14 cellular contexts compared by ENCODE assay signal in the genomic region with DNA sequence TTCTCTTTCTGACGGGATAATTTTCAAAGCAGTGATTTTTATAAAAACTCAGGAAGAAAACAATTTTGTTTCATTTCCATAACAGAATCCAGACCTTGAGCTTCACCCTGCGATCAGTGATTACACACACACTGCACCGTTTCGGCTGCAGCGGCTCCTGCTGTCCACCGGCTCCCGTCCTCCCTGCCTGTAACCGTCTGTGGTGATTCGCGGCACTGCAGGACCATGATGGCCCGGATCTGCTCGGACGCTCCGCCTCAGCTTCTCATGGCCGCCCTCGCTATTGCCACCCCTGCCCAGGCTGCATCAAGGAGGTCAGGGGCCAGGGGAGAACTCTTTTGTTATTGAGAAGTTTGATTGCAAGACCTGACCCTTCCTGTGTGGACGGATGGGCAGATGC.
"Had no signal": no experiment of that assay in that cellular context is flagged by ENCODE, and none has a peak within 500 bp of the region (broad histone marks: within the 10 kb centered on the region; RNA-seq: fewer than 3 reads in every experiment).

No MANE protein-coding gene starts in this region.

- H3K4me3 ChIP-seq: neural progenitor cell, psoas muscle, transverse colon, vagina had no signal

- DNase-seq: activated CD4-positive, alpha-beta T cell treated with anti-CD3 and anti-CD28 coated beads, Interleukin-2, amount 50 U/mL, for 4 hours; activated gamma-delta T cell; effector CD8-positive, alpha-beta T cell; foreskin keratinocyte; glutamatergic neuron; left ventricle myocardium superior; psoas muscle; stimulated activated CD4-positive, alpha-beta T cell treated with anti-CD3 and anti-CD28 coated beads, Interleukin-2, amount 100 ng/mL, for 24 hours; stimulated activated naive CD8-positive, alpha-beta T cell treated with anti-CD3 and anti-CD28 coated beads, Interleukin-15, Interleukin-2, amounts not matched to agents 100 U/mL and 50 U/mL, for 24 hours; transverse colon had no signal

- H3K9ac ChIP-seq: neural progenitor cell had no signal

- H3K4me2 ChIP-seq: neural progenitor cell had no signal

- H2AFZ ChIP-seq: neural progenitor cell had no signal

- H3K27ac ChIP-seq: foreskin keratinocyte, neural progenitor cell, psoas muscle, transverse colon, vagina had no signal

- H3K4me1 ChIP-seq: foreskin keratinocyte, psoas muscle, transverse colon, vagina had no signal

- H3K36me3 ChIP-seq: neural progenitor cell, transverse colon, vagina had no signal

- H3K27ac Mint-ChIP-seq: activated naive CD4-positive, alpha-beta T cell treated with anti-CD3 and anti-CD28 coated beads, Interleukin-2, amount 50 U/mL, for 24 hours; dendritic cell treated with granulocyte-macrophage colony-stimulating factor and Interleukin-4, amounts not matched to agents 40 ng/mL and 50 ng/mL, for 4 days had no signal

- H3K9me3 ChIP-seq: psoas muscle, transverse colon, vagina had no signal

- H3K4me3 Mint-ChIP-seq: activated naive CD4-positive, alpha-beta T cell treated with anti-CD3 and anti-CD28 coated beads, Interleukin-2, amount 50 U/mL, for 24 hours; dendritic cell treated with granulocyte-macrophage colony-stimulating factor and Interleukin-4, amounts not matched to agents 40 ng/mL and 50 ng/mL, for 4 days; neural progenitor cell had no signal

- H3K9me3 Mint-ChIP-seq: activated naive CD4-positive, alpha-beta T cell treated with anti-CD3 and anti-CD28 coated beads, Interleukin-2, amount 50 U/mL, for 24 hours; dendritic cell treated with granulocyte-macrophage colony-stimulating factor and Interleukin-4, amounts not matched to agents 40 ng/mL and 50 ng/mL, for 4 days; neural progenitor cell had no signal

- H3K27me3 ChIP-seq: foreskin keratinocyte, neural progenitor cell, transverse colon, vagina had no signal

- H3K27me3 Mint-ChIP-seq: activated naive CD4-positive, alpha-beta T cell treated with anti-CD3 and anti-CD28 coated beads, Interleukin-2, amount 50 U/mL, for 24 hours; dendritic cell treated with granulocyte-macrophage colony-stimulating factor and Interleukin-4, amounts not matched to agents 40 ng/mL and 50 ng/mL, for 4 days had no signal

- H3K4me1 Mint-ChIP-seq: activated naive CD4-positive, alpha-beta T cell treated with anti-CD3 and anti-CD28 coated beads, Interleukin-2, amount 50 U/mL, for 24 hours had no signal
